Comparison of ENCODE assay signal across 13 cellular contexts in genomic region chr11:129249351-129249750, GRCh38. TPM values are rescaled to one million over a fixed set of nuclear protein-coding genes. Genes with fewer than 3 reads are reported as not detected.
DNase-seq lines count a peak whose midpoint lies in the region; ATAC-seq, FAIRE-seq and TF ChIP-seq lines count a peak whose summit lies in the region.
"Had no signal": no experiment of that assay in that cellular context is flagged by ENCODE, and none has a peak within 500 bp of the region (broad histone marks: within the 10 kb centered on the region; RNA-seq: fewer than 3 reads in every experiment).

No MANE protein-coding gene starts in this region.

- H4K91ac ChIP-seq in trophoblast cell (ENCODE audit: low read depth, low read length), result no peak overlapping the region

- no peak for TF ChIP-seq CTCF in AG04450 (IDR thresholded peaks at IDR 0.05; ENCODE audit: low read depth, low read length)
- no peak for TF ChIP-seq CTCF in HFF-Myc (IDR thresholded peaks at IDR 0.05; ENCODE audit: low read depth, low read length, missing control alignments)
- no peak for TF ChIP-seq CTCF in astrocyte of the cerebellum (IDR thresholded peaks at IDR 0.05; ENCODE audit: low read depth, low read length, missing control alignments)
- TF ChIP-seq CTCF in keratinocyte (optimal IDR thresholded peaks at IDR 0.05 in 1 of 3, IDR thresholded peaks at IDR 0.05 in 1 of 3, conservative IDR thresholded peaks at IDR 0.05 in 1 of 3; ENCODE audit: extremely low read depth in 1 of 3, insufficient read depth in 2 of 3, low read length in 3 of 3), result no peak

- CTCF ChIA-PET in AG04450 (lab: Charles Lee), result no interaction called here

- H3K79me2 ChIP-seq in keratinocyte (ENCODE audit: control insufficient read depth, insufficient read depth, low read length) (peaks cover 14% of the 10 kb centered on the region), trophoblast cell (ENCODE audit: control insufficient read depth, insufficient read depth, low read length, poor library complexity) (no peaks in the 10 kb centered on the region)

- no peak overlapping the region for H3K14ac ChIP-seq in trophoblast cell (ENCODE audit: low read length)

- H2AFZ ChIP-seq in keratinocyte (ENCODE audit: control insufficient read depth, low read length) (no peak overlapping the region), trophoblast cell (ENCODE audit: insufficient read depth, low read length, poor library complexity) (no peak overlapping the region)

- H3K9me3 ChIP-seq in AG04450 (ENCODE audit: control insufficient read depth, insufficient read depth, low read length), result no peaks in the 10 kb centered on the region
- no peaks in the 10 kb centered on the region for H3K9me3 ChIP-seq in keratinocyte (ENCODE audit: control insufficient read depth, low read depth, low read length)
- no peaks in the 10 kb centered on the region for H3K9me3 ChIP-seq in trophoblast cell (ENCODE audit: insufficient read depth, low read depth, low read length)
- H3K9me3 ChIP-seq: BLaER1 had no signal

- H3K79me1 ChIP-seq in trophoblast cell (ENCODE audit: low read length), result no peaks in the 10 kb centered on the region

- no peaks in the 10 kb centered on the region for H3K36me3 ChIP-seq in keratinocyte (ENCODE audit: control insufficient read depth in 2 of 2, extremely low read depth in 1 of 2, insufficient read depth in 2 of 2, low read length in 2 of 2)
- no peaks in the 10 kb centered on the region for H3K36me3 ChIP-seq in trophoblast cell (ENCODE audit: control insufficient read depth in 1 of 2, insufficient read depth in 2 of 2, low read length in 2 of 2)
- H3K36me3 ChIP-seq: BLaER1 had no signal

- H2BK120ac ChIP-seq in trophoblast cell (ENCODE audit: insufficient read depth, low read length, poor library complexity), result no peak overlapping the region

- dilution Hi-C loops in keratinocyte (cut with MboI; ENCODE audit: extremely low pct_ligation_motif_present, low sequenced_read_pairs), result no loop called here

- FAIRE-seq in keratinocyte (lab: Jason Lieb, UNC), result peak; percentile 44

- no peak overlapping the region for H4K8ac ChIP-seq in trophoblast cell (ENCODE audit: low read depth, low read length)

- no peak overlapping the region for H3K4me3 ChIP-seq in AG04450 (ENCODE audit: low read depth, low read length)
- H3K4me3 ChIP-seq in HFF-Myc (replicated peaks; ENCODE audit: low read depth, low read length), result no peak overlapping the region
- no peak overlapping the region for H3K4me3 ChIP-seq in astrocyte of the cerebellum (ENCODE audit: low read depth, low read length)
- H3K4me3 ChIP-seq in keratinocyte (ENCODE audit: control insufficient read depth in 2 of 3, extremely low read depth in 1 of 3, insufficient read depth in 2 of 3, low read depth in 1 of 3, low read length in 3 of 3), result no peak overlapping the region
- H3K4me3 ChIP-seq in trophoblast cell (ENCODE audit: low read depth, low read length), result no peak overlapping the region
- H3K4me3 ChIP-seq: BLaER1 had no signal

- no peak overlapping the region for H3K18ac ChIP-seq in trophoblast cell (ENCODE audit: low read length)

- POLR2A ChIA-PET in AG04450 (lab: Yijun Ruan, JAX), result interaction anchor here (0.6 kb wide), 1 partner anchor 22 kb away, joined by 3 read pairs; no protein-coding TSS in a partner anchor

- H2BK12ac ChIP-seq in trophoblast cell (ENCODE audit: low read length), result no peak overlapping the region

- in situ Hi-C loops in astrocyte of the cerebellum (cut with HindIII; ENCODE audit: low sequenced_read_pairs), result no loop called here

- WGBS in trophoblast cell (ENCODE audit: extremely low coverage, insufficient coverage, insufficient read length), result no CpG with 5 or more reads among the region's 4 CpGs

- no peak overlapping the region for H3K27ac ChIP-seq in AG04450 (ENCODE audit: low read depth, low read length)
- H3K27ac ChIP-seq in keratinocyte (ENCODE audit: control insufficient read depth, insufficient read depth, low read length), result peak overlapping the region; percentile 64
- no peak overlapping the region for H3K27ac ChIP-seq in trophoblast cell (ENCODE audit: low read depth, low read length)
- H3K27ac ChIP-seq: BLaER1 had no signal

- H2AK5ac ChIP-seq in trophoblast cell (ENCODE audit: low read length), result no peak overlapping the region

- ATAC-seq in HG03460 (IDR thresholded peaks at IDR 0.05; ENCODE audit: unreplicated experiment), result no peak
- ATAC-seq: left lobe of liver had no signal

- H3K4me2 ChIP-seq in keratinocyte (ENCODE audit: control insufficient read depth, extremely low read depth, insufficient read depth, low read depth, low read length) (peak overlapping the region; percentile 27), trophoblast cell (ENCODE audit: low read length) (no peak overlapping the region)
- H3K4me2 ChIP-seq: BLaER1 had no signal

- H4K20me1 ChIP-seq in keratinocyte (ENCODE audit: control insufficient read depth, extremely low read depth, insufficient read depth, low read length), result no peaks in the 10 kb centered on the region
- H4K20me1 ChIP-seq: BLaER1 had no signal

- H3K9me1 ChIP-seq in keratinocyte (ENCODE audit: control insufficient read depth, extremely low read depth, insufficient read depth, low read length), result no peaks in the 10 kb centered on the region

- no peak overlapping the region for H3K23ac ChIP-seq in trophoblast cell (ENCODE audit: low read length)

- no peak overlapping the region for H4K12ac ChIP-seq in trophoblast cell (ENCODE audit: low read depth, low read length)

- H3K4ac ChIP-seq in trophoblast cell (ENCODE audit: low read depth, low read length), result no peak overlapping the region

- H3K4me1 ChIP-seq in keratinocyte (ENCODE audit: control insufficient read depth, extremely low read depth, insufficient read depth, low read length) (peaks cover 40% of the 10 kb centered on the region), trophoblast cell (ENCODE audit: control insufficient read depth in 1 of 2, insufficient read depth in 2 of 2, low read length in 2 of 2) (no peaks in the 10 kb centered on the region)

- DNase-seq in AG04450 (ENCODE audit: low read depth, low spot score) (peak; percentile 44), HFF-Myc (ENCODE audit: extremely low read depth, low read depth) (peak; percentile 61), astrocyte of the cerebellum (ENCODE audit: low read depth) (peak; percentile 72), keratinocyte (ENCODE audit: low read depth, low spot score) (no peak), hippocampal formation (lab: John Stamatoyannopoulos, UW) (no peak), trophoblast cell (no peak), NCI-H2029 (lab: John Stamatoyannopoulos, UW) (no peak)
- DNase-seq: activated CD4-positive, alpha-beta memory T cell treated with anti-CD3 and anti-CD28 coated beads for 36 hours; activated naive CD4-positive, alpha-beta T cell; stimulated activated CD4-positive, alpha-beta T cell treated with anti-CD3 and anti-CD28 coated beads, Interleukin-15, amount 100 ng/mL, for 24 hours had no signal

- H3K9ac ChIP-seq in keratinocyte (ENCODE audit: control insufficient read depth, extremely low read depth, insufficient read depth, low read length) (no peak overlapping the region), trophoblast cell (ENCODE audit: low read length) (no peak overlapping the region)
- H3K9ac ChIP-seq: BLaER1 had no signal

- H3K27me3 ChIP-seq in AG04450 (ENCODE audit: control insufficient read depth, insufficient read depth, low read length) (no peaks in the 10 kb centered on the region), keratinocyte (ENCODE audit: control insufficient read depth, extremely low read depth, insufficient read depth, low read length) (no peaks in the 10 kb centered on the region), trophoblast cell (ENCODE audit: insufficient read depth, low read length) (no peaks in the 10 kb centered on the region)
- H3K27me3 ChIP-seq: BLaER1 had no signal

- H2BK5ac ChIP-seq in trophoblast cell (ENCODE audit: low read depth, low read length, poor library complexity), result no peak overlapping the region

RNA-seq across cellular contexts. Expression of gene ARHGAP32, which starts 57.2 kb away (rescaled TPM):
- 7.5 TPM in 2 replicates for polyA plus RNA-seq in AG04450 (2011; rRNA removed)
- polyA minus RNA-seq in AG04450 (2011; rRNA and poly(A)+ RNA removed), result 16.5 and 20.8 TPM in 2 replicates
- 10.8 to 13.0 TPM (median 12.3 TPM) in 3 replicates for polyA plus RNA-seq in keratinocyte
- 11.4 TPM for polyA plus RNA-seq in keratinocyte (2011; ENCODE audit: low read depth)
- polyA plus RNA-seq in keratinocyte (2011; cell fraction: cytosol; rRNA removed), result 6.0 and 9.5 TPM in 2 replicates
- polyA plus RNA-seq in keratinocyte (2011; cell fraction: nucleus; rRNA removed), result 33.4 and 33.7 TPM in 2 replicates
- 8.1 and 12.5 TPM in 2 replicates for polyA plus RNA-seq in keratinocyte (2012; ENCODE audit: low replicate concordance)
- 28.3 to 40.0 TPM (median 37.6 TPM) in 3 replicates for polyA minus RNA-seq in keratinocyte
- polyA minus RNA-seq in keratinocyte (2011; cell fraction: cytosol; rRNA and poly(A)+ RNA removed), result 13.0 TPM
- polyA minus RNA-seq in keratinocyte (2011; cell fraction: nucleus; rRNA and poly(A)+ RNA removed), result 27.0 and 61.4 TPM in 2 replicates
- 18.5 TPM in 2 replicates for polyA plus RNA-seq in trophoblast cell (2013)

Comparison
In these comparisons a context has a peak if more than half of its experiments do, and no peak if none do; other contexts are left out.
1. DNase-seq: peak in AG04450 (single experiment), HFF-Myc (single experiment) and astrocyte of the cerebellum (single experiment); none in keratinocyte (single experiment), hippocampal formation (0 of 2), trophoblast cell (0 of 2) and NCI-H2029 (single experiment).